In the genomic region with DNA sequence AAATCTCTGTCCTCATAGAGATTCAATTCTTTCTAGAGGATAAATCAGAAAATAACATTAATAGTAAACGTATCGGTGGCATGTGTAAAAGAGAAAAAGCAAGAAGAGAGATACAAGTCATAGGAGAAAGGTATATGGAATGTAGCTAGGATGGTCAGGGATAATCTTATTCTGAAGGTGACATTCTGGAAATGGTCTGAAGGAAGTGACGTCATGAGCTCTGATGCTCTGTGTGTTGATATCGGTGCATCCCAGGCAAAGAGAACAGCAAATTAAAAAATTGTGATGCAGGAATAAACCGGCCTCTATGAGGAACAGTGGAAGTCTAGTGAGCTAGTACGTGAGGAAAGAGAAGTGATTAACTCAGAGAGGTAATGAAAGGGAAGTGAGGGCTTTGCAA, we compare ENCODE assay signal across 2 cellular contexts.
TF ChIP-seq lines count a peak whose summit lies in the region.

No MANE protein-coding gene starts in this region.

TF ChIP-seq in HepG2, 621 proteins besides CTCF, POLR2A, EP300 and RAD21:
- TF ChIP-seq ZNF296 (CRISPR knock-in tag; conservative IDR thresholded peaks at IDR 0.05): no peak
- TF ChIP-seq, protein P1, sequence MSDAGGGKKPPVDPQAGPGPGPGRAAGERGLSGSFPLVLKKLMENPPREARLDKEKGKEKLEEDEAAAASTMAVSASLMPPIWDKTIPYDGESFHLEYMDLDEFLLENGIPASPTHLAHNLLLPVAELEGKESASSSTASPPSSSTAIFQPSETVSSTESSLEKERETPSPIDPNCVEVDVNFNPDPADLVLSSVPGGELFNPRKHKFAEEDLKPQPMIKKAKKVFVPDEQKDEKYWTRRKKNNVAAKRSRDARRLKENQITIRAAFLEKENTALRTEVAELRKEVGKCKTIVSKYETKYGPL (CRISPR knock-in tag; IDR thresholded peaks at IDR 0.05): no peak
- TF ChIP-seq NCOA2 (CRISPR knock-in tag; IDR thresholded peaks at IDR 0.05): no peak
- TF ChIP-seq ZNF160 (CRISPR knock-in tag; IDR thresholded peaks at IDR 0.05): no peak
- TF ChIP-seq ERF (CRISPR knock-in tag; IDR thresholded peaks at IDR 0.05): no peak
- TF ChIP-seq, protein P2, sequence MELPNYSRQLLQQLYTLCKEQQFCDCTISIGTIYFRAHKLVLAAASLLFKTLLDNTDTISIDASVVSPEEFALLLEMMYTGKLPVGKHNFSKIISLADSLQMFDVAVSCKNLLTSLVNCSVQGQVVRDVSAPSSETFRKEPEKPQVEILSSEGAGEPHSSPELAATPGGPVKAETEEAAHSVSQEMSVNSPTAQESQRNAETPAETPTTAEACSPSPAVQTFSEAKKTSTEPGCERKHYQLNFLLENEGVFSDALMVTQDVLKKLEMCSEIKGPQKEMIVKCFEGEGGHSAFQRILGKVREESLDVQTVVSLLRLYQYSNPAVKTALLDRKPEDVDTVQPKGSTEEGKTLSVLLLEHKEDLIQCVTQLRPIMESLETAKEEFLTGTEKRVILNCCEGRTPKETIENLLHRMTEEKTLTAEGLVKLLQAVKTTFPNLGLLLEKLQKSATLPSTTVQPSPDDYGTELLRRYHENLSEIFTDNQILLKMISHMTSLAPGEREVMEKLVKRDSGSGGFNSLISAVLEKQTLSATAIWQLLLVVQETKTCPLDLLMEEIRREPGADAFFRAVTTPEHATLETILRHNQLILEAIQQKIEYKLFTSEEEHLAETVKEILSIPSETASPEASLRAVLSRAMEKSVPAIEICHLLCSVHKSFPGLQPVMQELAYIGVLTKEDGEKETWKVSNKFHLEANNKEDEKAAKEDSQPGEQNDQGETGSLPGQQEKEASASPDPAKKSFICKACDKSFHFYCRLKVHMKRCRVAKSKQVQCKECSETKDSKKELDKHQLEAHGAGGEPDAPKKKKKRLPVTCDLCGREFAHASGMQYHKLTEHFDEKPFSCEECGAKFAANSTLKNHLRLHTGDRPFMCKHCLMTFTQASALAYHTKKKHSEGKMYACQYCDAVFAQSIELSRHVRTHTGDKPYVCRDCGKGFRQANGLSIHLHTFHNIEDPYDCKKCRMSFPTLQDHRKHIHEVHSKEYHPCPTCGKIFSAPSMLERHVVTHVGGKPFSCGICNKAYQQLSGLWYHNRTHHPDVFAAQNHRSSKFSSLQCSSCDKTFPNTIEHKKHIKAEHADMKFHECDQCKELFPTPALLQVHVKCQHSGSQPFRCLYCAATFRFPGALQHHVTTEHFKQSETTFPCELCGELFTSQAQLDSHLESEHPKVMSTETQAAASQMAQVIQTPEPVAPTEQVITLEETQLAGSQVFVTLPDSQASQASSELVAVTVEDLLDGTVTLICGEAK (IDR thresholded peaks at IDR 0.05): no peak
- TF ChIP-seq, protein P2 (CRISPR knock-in tag; IDR thresholded peaks at IDR 0.05): no peak
- no peak for TF ChIP-seq ZNF326 (CRISPR knock-in tag; IDR thresholded peaks at IDR 0.05; ENCODE audit: borderline replicate concordance)
- TF ChIP-seq ETV6 (CRISPR knock-in tag; conservative IDR thresholded peaks at IDR 0.05): no peak
- TF ChIP-seq HNRNPK (IDR thresholded peaks at IDR 0.05; ENCODE audit: low read depth, low read length, poor library complexity, severe bottlenecking): no peak
- TF ChIP-seq ZNF143 (CRISPR knock-in tag; IDR thresholded peaks at IDR 0.05): no peak
- no peak for TF ChIP-seq SCMH1 (CRISPR knock-in tag; IDR thresholded peaks at IDR 0.05; ENCODE audit: borderline replicate concordance)
- TF ChIP-seq TCF7L2 (IDR thresholded peaks at IDR 0.05; ENCODE audit: low read depth, low read length): no peak
- peak; percentile 95 for TF ChIP-seq CREB1 (IDR thresholded peaks at IDR 0.05)
- TF ChIP-seq CREB1 (CRISPR knock-in tag; IDR thresholded peaks at IDR 0.05): no peak
- peak; percentile 95 for TF ChIP-seq ATF7 (IDR thresholded peaks at IDR 0.05)
- no peak for TF ChIP-seq ATF7 (CRISPR knock-in tag; IDR thresholded peaks at IDR 0.05)
- TF ChIP-seq EZH2 (conservative IDR thresholded peaks at IDR 0.05; ENCODE audit: low read depth, low read length): no peak
- TF ChIP-seq HOXD1 (CRISPR knock-in tag; IDR thresholded peaks at IDR 0.05): no peak

TF ChIP-seq in K562, 482 proteins besides CTCF, POLR2A, EP300 and RAD21:
- TF ChIP-seq ARHGAP35 (IDR thresholded peaks at IDR 0.05; ENCODE audit: partially characterized antibody) (no peak), CBX5 (IDR thresholded peaks at IDR 0.05; ENCODE audit: borderline replicate concordance, low read depth) (no peak), TGIF2 (CRISPR knock-in tag; IDR thresholded peaks at IDR 0.05) (no peak)
- TF ChIP-seq, protein P3, sequence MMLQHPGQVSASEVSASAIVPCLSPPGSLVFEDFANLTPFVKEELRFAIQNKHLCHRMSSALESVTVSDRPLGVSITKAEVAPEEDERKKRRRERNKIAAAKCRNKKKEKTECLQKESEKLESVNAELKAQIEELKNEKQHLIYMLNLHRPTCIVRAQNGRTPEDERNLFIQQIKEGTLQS (IDR thresholded peaks at IDR 0.05): peak; percentile 9; the same call in 1 of the 2 replicates
- TF ChIP-seq, protein P3 (CRISPR knock-in tag; conservative IDR thresholded peaks at IDR 0.05): no peak
